Comparison of ENCODE assay signal across 8 cellular contexts in the genomic region with DNA sequence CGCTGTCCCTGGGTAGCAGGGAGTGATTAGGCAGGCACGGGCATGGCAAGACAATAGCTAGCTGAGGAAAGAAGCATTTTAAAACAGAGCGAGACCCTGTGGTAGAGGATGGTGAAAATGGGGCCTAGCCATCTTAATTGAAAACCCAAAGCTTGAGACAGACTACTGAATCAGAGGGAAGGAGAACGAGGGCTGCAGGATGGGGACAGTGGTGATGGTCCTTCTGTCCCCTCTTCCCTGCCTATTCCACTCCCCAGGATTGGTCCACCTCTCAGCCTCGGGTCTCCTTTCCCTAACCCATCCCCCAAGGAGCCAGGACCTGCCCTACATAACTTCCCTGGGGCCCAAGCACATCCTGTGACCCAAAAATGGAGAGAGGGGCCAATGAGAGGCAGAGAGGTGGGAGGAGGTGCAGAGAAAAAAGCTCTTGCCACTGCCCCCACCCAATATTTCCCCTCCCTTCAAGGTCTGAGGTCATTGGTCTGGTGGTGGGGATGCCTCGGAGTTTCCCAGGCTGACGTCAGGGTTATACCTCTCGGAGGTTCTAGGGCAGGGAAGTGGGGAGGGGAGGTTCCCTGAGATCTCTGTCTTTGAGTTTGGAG. TPM values are rescaled to one million over a fixed set of nuclear protein-coding genes. Genes with fewer than 3 reads are reported as not detected.
DNase-seq lines count a peak whose midpoint lies in the region; ATAC-seq and TF ChIP-seq lines count a peak whose summit lies in the region.

No MANE protein-coding gene starts in this region.

- H3K4me1 ChIP-seq in BE2C (peaks cover 9% of the 10 kb centered on the region), liver (ENCODE audit: control insufficient read depth in 4 of 4, insufficient read depth in 4 of 4, low read length in 3 of 4) (peaks cover 10 to 31% (median 21%) of the 10 kb centered on the region in 4 donors), thymus (ENCODE audit: control insufficient read depth, insufficient read depth, low read length) (peaks cover 37% of the 10 kb centered on the region)

- TF ChIP-seq RAD21 in liver (IDR thresholded peaks at IDR 0.05) = no peak

- no peak for ATAC-seq in HG02870 (IDR thresholded peaks at IDR 0.05; ENCODE audit: unreplicated experiment)

- in situ Hi-C loops in astrocyte of the spinal cord (cut with HindIII; ENCODE audit: low sequenced_read_pairs) = no loop called here

- DNase-seq in BE2C = no peak
- no peak for DNase-seq in MG63
- DNase-seq in astrocyte of the spinal cord (ENCODE audit: low read depth, low spot score) = no peak
- DNase-seq in NCI-H2227 treated with DMSO at 0.1 percent for 48 hours (lab: John Stamatoyannopoulos, UW) = no peak
- DNase-seq in NCI-H1105 treated with DMSO at 0.1 percent for 48 hours (lab: John Stamatoyannopoulos, UW) = no peak

- peaks cover 26% of the 10 kb centered on the region for H3K36me3 ChIP-seq in BE2C
- peaks cover 13% of the 10 kb centered on the region for H3K36me3 ChIP-seq in MG63
- peaks cover 6 to 16% (median 12%) of the 10 kb centered on the region in 4 donors for H3K36me3 ChIP-seq in liver (ENCODE audit: control insufficient read depth in 4 of 4, insufficient read depth in 3 of 4, low read depth in 1 of 4, low read length in 3 of 4)
- H3K36me3 ChIP-seq in thymus (ENCODE audit: control insufficient read depth, insufficient read depth) = peaks cover 28% of the 10 kb centered on the region

- peak overlapping the region; percentile 56 for H3K4me3 ChIP-seq in BE2C (ENCODE audit: low read depth, low read length)
- peak overlapping the region; percentile 29 for H3K4me3 ChIP-seq in MG63
- H3K4me3 ChIP-seq in astrocyte of the spinal cord (ENCODE audit: low read depth, low read length) = peak overlapping the region; percentile 14
- H3K4me3 ChIP-seq in liver (ENCODE audit: low read depth in 1 of 3, low read length in 3 of 3) = peak overlapping the region; percentile 21 to 53 (median 51)
- H3K4me3 ChIP-seq in thymus (ENCODE audit: low read length) = peak overlapping the region; percentile 43

- H3K9ac ChIP-seq in liver (ENCODE audit: low read depth in 1 of 2, low read length in 2 of 2) = peak overlapping the region in 1 of 2 donors; percentile 63

- WGBS in liver = 53% methylated on average over 8 of the region's 8 CpGs
- WGBS in thymus = 63% methylated on average over 8 of the region's 8 CpGs

- H3K9me3 ChIP-seq in BE2C = no peaks in the 10 kb centered on the region
- H3K9me3 ChIP-seq in MG63 = no peaks in the 10 kb centered on the region
- no peaks in the 10 kb centered on the region for H3K9me3 ChIP-seq in liver (ENCODE audit: control insufficient read depth in 4 of 4, low read length in 3 of 4)
- H3K9me3 ChIP-seq in thymus (ENCODE audit: control insufficient read depth) = no peaks in the 10 kb centered on the region

- H3K27me3 ChIP-seq in BE2C = no peaks in the 10 kb centered on the region
- no peaks in the 10 kb centered on the region for H3K27me3 ChIP-seq in MG63
- no peaks in the 10 kb centered on the region for H3K27me3 ChIP-seq in liver (ENCODE audit: control insufficient read depth in 4 of 4, insufficient read depth in 4 of 4, low read length in 3 of 4)
- no peaks in the 10 kb centered on the region for H3K27me3 ChIP-seq in thymus (ENCODE audit: control insufficient read depth, insufficient read depth)

- no peak for TF ChIP-seq CTCF in BE2C (IDR thresholded peaks at IDR 0.05; ENCODE audit: low read depth, low read length)
- no peak for TF ChIP-seq CTCF in astrocyte of the spinal cord (IDR thresholded peaks at IDR 0.05; ENCODE audit: low read depth, low read length)
- TF ChIP-seq CTCF in liver (IDR thresholded peaks at IDR 0.05; ENCODE audit: low read depth, low read length, missing input control) = no peak

- peak overlapping the region; percentile 80 to 89 for H3K27ac ChIP-seq in liver (ENCODE audit: low read depth in 1 of 2, low read length in 2 of 2)
- peak overlapping the region; percentile 93 for H3K27ac ChIP-seq in thymus (ENCODE audit: low read depth)

TF ChIP-seq in liver, 16 proteins besides CTCF, POLR2A, EP300 and RAD21 (continues in another document):
- TF ChIP-seq, protein P1, sequence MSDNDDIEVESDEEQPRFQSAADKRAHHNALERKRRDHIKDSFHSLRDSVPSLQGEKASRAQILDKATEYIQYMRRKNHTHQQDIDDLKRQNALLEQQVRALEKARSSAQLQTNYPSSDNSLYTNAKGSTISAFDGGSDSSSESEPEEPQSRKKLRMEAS (IDR thresholded peaks at IDR 0.05) = no peak
- TF ChIP-seq SP1 (IDR thresholded peaks at IDR 0.05) = no peak
- no peak for TF ChIP-seq YY1 (IDR thresholded peaks at IDR 0.05)
- no peak for TF ChIP-seq RXRA (IDR thresholded peaks at IDR 0.05)
- TF ChIP-seq FOXA1 (IDR thresholded peaks at IDR 0.05) = no peak
- TF ChIP-seq HNF4A (conservative IDR thresholded peaks at IDR 0.05) = no peak
- TF ChIP-seq REST (IDR thresholded peaks at IDR 0.05) = no peak
- TF ChIP-seq HNF4G (IDR thresholded peaks at IDR 0.05) = no peak
- TF ChIP-seq JUND (IDR thresholded peaks at IDR 0.05) = no peak
- TF ChIP-seq NR2F2 (IDR thresholded peaks at IDR 0.05) = no peak
- no peak for TF ChIP-seq GABPA (IDR thresholded peaks at IDR 0.05 in 1 of 2, conservative IDR thresholded peaks at IDR 0.05 in 1 of 2)
- TF ChIP-seq TAF1 (conservative IDR thresholded peaks at IDR 0.05) = no peak
- no peak for TF ChIP-seq EGR1 (IDR thresholded peaks at IDR 0.05; ENCODE audit: low read depth in 2 of 2)
- no peak for TF ChIP-seq FOXA2 (IDR thresholded peaks at IDR 0.05)
- TF ChIP-seq, protein P2, sequence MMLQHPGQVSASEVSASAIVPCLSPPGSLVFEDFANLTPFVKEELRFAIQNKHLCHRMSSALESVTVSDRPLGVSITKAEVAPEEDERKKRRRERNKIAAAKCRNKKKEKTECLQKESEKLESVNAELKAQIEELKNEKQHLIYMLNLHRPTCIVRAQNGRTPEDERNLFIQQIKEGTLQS (IDR thresholded peaks at IDR 0.05) = no peak

RNA-seq across cellular contexts. Expression of gene CUTA, which starts 0.9 kb away (rescaled TPM):
- 362 TPM for polyA plus RNA-seq in BE2C (2012; ENCODE audit: insufficient read depth, insufficient read length, low read depth)
- total RNA-seq in MG63 (2014; rRNA removed; shearing (Covaris generic); ENCODE audit: low replicate concordance) = 158 and 230 TPM in 2 replicates
- 10 to 100 TPM; 33.1 to 46.0 TPM for total RNA-seq in liver
- polyA plus RNA-seq in liver (100 to 1,000 TPM; 140 to 164 TPM), thymus (199 TPM)

RNA-seq across cellular contexts. Expression of gene SYNGAP1, which starts 1.1 kb away (rescaled TPM):
- polyA plus RNA-seq in BE2C (2012; ENCODE audit: insufficient read depth, insufficient read length, low read depth) = 191 TPM
- total RNA-seq in MG63 (2014; rRNA removed; shearing (Covaris generic); ENCODE audit: low replicate concordance) = 0.92 and 0.96 TPM in 2 replicates
- 1 to 10 TPM; 1.1 to 1.8 TPM for total RNA-seq in liver
- polyA plus RNA-seq in liver (1 to 10 TPM in 1 of 2 donors, under 1 TPM in 1; 0.32 to 1.2 TPM), thymus (26.7 TPM)

RNA-seq across cellular contexts. Expression of gene PHF1, which starts 8.0 kb away (rescaled TPM):
- polyA plus RNA-seq in BE2C (2012; ENCODE audit: insufficient read depth, insufficient read length, low read depth) = 61.3 TPM
- total RNA-seq in MG63 (2014; rRNA removed; shearing (Covaris generic); ENCODE audit: low replicate concordance) = 11.6 and 12.6 TPM in 2 replicates
- total RNA-seq in liver = 10 to 100 TPM in 1 of 2 donors, 1 to 10 TPM in 1; 7.2 to 13.5 TPM
- 10 to 100 TPM in 1 of 2 donors, 1 to 10 TPM in 1; 9.9 to 13.1 TPM for polyA plus RNA-seq in liver
- 141 TPM for polyA plus RNA-seq in thymus

RNA-seq across cellular contexts. Expression of gene KIFC1, which starts 27.2 kb away (rescaled TPM):
- polyA plus RNA-seq in BE2C (2012; ENCODE audit: insufficient read depth, insufficient read length, low read depth) = 13.5 TPM
- 36.6 and 45.5 TPM in 2 replicates for total RNA-seq in MG63 (2014; rRNA removed; shearing (Covaris generic); ENCODE audit: low replicate concordance)
- 10 to 100 TPM in 1 of 2 donors, under 1 TPM in 1; 0.08 to 30.0 TPM for total RNA-seq in liver
- 1 to 10 TPM in 1 of 2 donors, under 1 TPM in 1; 0.29 to 2.2 TPM for polyA plus RNA-seq in liver
- polyA plus RNA-seq in thymus = 5.5 TPM

RNA-seq across cellular contexts. Expression of gene ZBTB9, which starts 35.6 kb away (rescaled TPM):
- 90.5 TPM for polyA plus RNA-seq in BE2C (2012; ENCODE audit: insufficient read depth, insufficient read length, low read depth)
- total RNA-seq in MG63 (2014; rRNA removed; shearing (Covaris generic); ENCODE audit: low replicate concordance) = 5.6 and 6.9 TPM in 2 replicates
- 1 to 10 TPM; 1.6 to 3.4 TPM for total RNA-seq in liver
- polyA plus RNA-seq in liver = 1 to 10 TPM; 1.1 to 3.0 TPM
- 9.0 TPM for polyA plus RNA-seq in thymus
